ENCODE assay signal across 7 cellular contexts in genomic region chr13:69565334-69565733, GRCh38.
DNase-seq lines count a peak whose midpoint lies in the region; ATAC-seq and TF ChIP-seq lines count a peak whose summit lies in the region.

No MANE protein-coding gene starts in this region.

- H3K4me3 ChIP-seq in aorta (ENCODE audit: low read length in 2 of 2), result no peak overlapping the region
- H3K4me3 ChIP-seq in spleen, result no peak overlapping the region

- H3K36me3 ChIP-seq in aorta (ENCODE audit: control insufficient read depth in 1 of 2, insufficient read depth in 2 of 2, low read length in 1 of 2) (no peaks in the 10 kb centered on the region), spleen (no peaks in the 10 kb centered on the region)

- ATAC-seq in GM18867 (IDR thresholded peaks at IDR 0.05; ENCODE audit: unreplicated experiment) (peak; percentile 77), HG02870 (IDR thresholded peaks at IDR 0.05; ENCODE audit: unreplicated experiment) (peak; percentile 82), aorta (ENCODE audit: low FRiP score) (no peak)

- DNase-seq in OCI-M1 (lab: John Stamatoyannopoulos, UW) (peak; percentile 56), kidney glomerular epithelial cell (lab: John Stamatoyannopoulos, UW) (peak; percentile 94), aorta (no peak), spleen (no peak), middle frontal gyrus (ENCODE audit: extremely low spot score, low spot score) (no peak)

- intact Hi-C loops in aorta (cut with DNase I) (no loop called here), spleen (cut with DNase I; ENCODE audit: low total_unique reads) (no loop called here)

- H3K4me1 ChIP-seq in aorta (ENCODE audit: control insufficient read depth in 1 of 2, insufficient read depth in 2 of 2, low read length in 2 of 2) (no peaks in the 10 kb centered on the region), spleen (no peaks in the 10 kb centered on the region)

- peaks cover 0 to 2% of the 10 kb centered on the region in 2 donors for H3K27me3 ChIP-seq in aorta (ENCODE audit: control insufficient read depth in 1 of 2, insufficient read depth in 2 of 2, low read length in 1 of 2)
- no peaks in the 10 kb centered on the region for H3K27me3 ChIP-seq in spleen (replicated peaks in 1 of 7)

- H3K9me3 ChIP-seq in aorta (ENCODE audit: control insufficient read depth, low read length) (peaks cover 2% of the 10 kb centered on the region), spleen (peaks cover 0 to 5% (median 0%) of the 10 kb centered on the region in 8 donors)

- TF ChIP-seq CTCF in spleen (IDR thresholded peaks at IDR 0.05 in 8 of 11, conservative IDR thresholded peaks at IDR 0.05 in 3 of 11), result no peak

- WGBS in aorta, 2 donors, result 7 to 14% methylated on average over 4 of the region's 4 CpGs
- 53 to 80% (median 64%) methylated on average over 4 of the region's 4 CpGs for WGBS in spleen, 5 donors

- H3K27ac ChIP-seq in aorta (ENCODE audit: low read depth in 1 of 2, low read length in 2 of 2) (no peak overlapping the region), spleen (no peak overlapping the region)

- no peak for TF ChIP-seq POLR2A in spleen (IDR thresholded peaks at IDR 0.05)

Comparison
In these comparisons a context has a peak if more than half of its experiments do, and no peak if none do; other contexts are left out.
1. DNase-seq: peak in OCI-M1 (single experiment) and kidney glomerular epithelial cell (single experiment); none in aorta (0 of 2), spleen (single experiment) and middle frontal gyrus (single experiment).